In genomic region chr4:5822617-5823016, GRCh38 we compare ENCODE assay signal across 27 cellular contexts.
"Had no signal": no experiment of that assay in that cellular context is flagged by ENCODE, and none has a peak within 500 bp of the region (broad histone marks: within the 10 kb centered on the region; RNA-seq: fewer than 3 reads in every experiment).

No MANE protein-coding gene starts in this region.

- H3K4me1 ChIP-seq: adrenal gland, body of pancreas, right lobe of liver had no signal

- H3K4me3 ChIP-seq: adrenal gland, body of pancreas, cardiac muscle cell, gastrocnemius medialis, right lobe of liver, tibial nerve had no signal

- H3K36me3 Mint-ChIP-seq: activated naive CD8-positive, alpha-beta T cell treated with anti-CD3 and anti-CD28 coated beads for 36 hours had no signal

- FAIRE-seq: kidney, TTC549 had no signal

- H3K4me3 Mint-ChIP-seq: activated naive CD4-positive, alpha-beta T cell treated with anti-CD3 and anti-CD28 coated beads for 36 hours; activated naive CD8-positive, alpha-beta T cell treated with anti-CD3 and anti-CD28 coated beads for 36 hours; effector memory CD8-positive, alpha-beta T cell; nephron; WTC11 had no signal

- H3K9me3 Mint-ChIP-seq: activated naive CD4-positive, alpha-beta T cell treated with anti-CD3 and anti-CD28 coated beads for 36 hours; activated naive CD8-positive, alpha-beta T cell treated with anti-CD3 and anti-CD28 coated beads for 36 hours; effector memory CD8-positive, alpha-beta T cell; nephron; WTC11 had no signal

- H3K27me3 ChIP-seq: adrenal gland, body of pancreas, cardiac muscle cell, gastrocnemius medialis, right lobe of liver, tibial nerve had no signal

- H3K27me3 Mint-ChIP-seq: activated naive CD8-positive, alpha-beta T cell treated with anti-CD3 and anti-CD28 coated beads for 36 hours; progenitor cell of endocrine pancreas had no signal

- H3K27ac Mint-ChIP-seq: activated naive CD4-positive, alpha-beta T cell treated with anti-CD3 and anti-CD28 coated beads for 36 hours; activated naive CD8-positive, alpha-beta T cell treated with anti-CD3 and anti-CD28 coated beads for 36 hours; effector memory CD8-positive, alpha-beta T cell; nephron; progenitor cell of endocrine pancreas; WTC11 had no signal

- ATAC-seq: body of pancreas; effector memory CD8-positive, alpha-beta T cell; gastrocnemius medialis; left colon; right lobe of liver had no signal

- H3K27ac ChIP-seq: adrenal gland, body of pancreas, cardiac muscle cell, gastrocnemius medialis, neutrophil, right lobe of liver, tibial nerve had no signal

- DNase-seq: activated CD4-positive, alpha-beta T cell treated with anti-CD3 and anti-CD28 coated beads for 1 hour; activated CD4-positive, alpha-beta T cell treated with anti-CD3 and anti-CD28 coated beads, Interleukin-2, amount 50 U/mL, for 1 hour; activated effector memory CD4-positive, alpha-beta T cell treated with anti-CD3 and anti-CD28 coated beads, Interleukin-2, amount 50 U/mL, for 16 hours; activated naive CD4-positive, alpha-beta T cell treated with anti-CD3 and anti-CD28 coated beads for 36 hours; activated naive CD8-positive, alpha-beta T cell treated with anti-CD3 and anti-CD28 coated beads for 36 hours; adrenal gland; aorta; body of pancreas; cortex of kidney; effector memory CD8-positive, alpha-beta T cell; erythroblast; gastrocnemius medialis; hippocampal formation; kidney; left colon; mammary epithelial cell; right lobe of liver; stimulated activated CD4-positive, alpha-beta T cell treated with anti-CD3 and anti-CD28 coated beads, Interleukin-2, amount 100 ng/mL, for 48 hours; stimulated activated naive CD4-positive, alpha-beta T cell treated with Interleukin-2 at 50 U/mL for 16 hours; T-helper 9 cell had no signal

- H3K4me1 Mint-ChIP-seq: WTC11 had no signal

- H3K9me3 ChIP-seq: adrenal gland, body of pancreas, gastrocnemius medialis, neutrophil, right lobe of liver, tibial nerve had no signal

- H3K36me3 ChIP-seq: cardiac muscle cell, gastrocnemius medialis, neutrophil, right lobe of liver had no signal
